In the genomic region with DNA sequence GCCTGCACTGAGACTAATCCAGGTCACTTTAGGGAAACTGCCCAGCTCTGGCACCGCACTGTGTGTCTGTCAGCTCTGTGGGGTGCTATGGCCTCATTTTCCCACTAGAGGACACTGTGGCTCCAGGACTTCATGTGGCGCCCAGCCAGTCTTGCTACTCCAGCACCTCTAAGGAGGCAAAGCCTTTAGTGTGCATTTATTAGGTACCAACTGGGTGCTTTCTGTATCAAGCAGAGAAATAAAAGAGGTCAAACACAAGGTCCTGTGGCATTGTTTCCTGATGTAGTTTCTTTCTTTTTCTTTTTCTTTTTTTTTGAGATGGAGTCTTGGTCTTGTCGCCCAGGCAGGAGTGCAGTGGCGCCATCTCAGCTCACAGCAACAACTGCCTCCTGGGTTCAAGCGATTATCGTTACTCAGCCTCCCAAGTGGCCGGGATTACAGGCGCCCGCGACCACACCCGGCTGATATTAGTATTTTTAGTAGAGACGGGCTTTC, we compare ENCODE assay signal across 8 cellular contexts. TPM values are rescaled to one million over a fixed set of nuclear protein-coding genes. Genes with fewer than 3 reads are reported as not detected.
DNase-seq lines count a peak whose midpoint lies in the region; ATAC-seq and TF ChIP-seq lines count a peak whose summit lies in the region.

No MANE protein-coding gene starts in this region.

- DNase-seq in CMK (ENCODE audit: low read depth) (peak; percentile 59), NOMO-1 (lab: John Stamatoyannopoulos, UW; ENCODE audit: unreplicated experiment in 2 of 2) (peak; percentile 49 to 70), endothelial cell (ENCODE audit: low spot score) (peak; percentile 83), midbrain (lab: John Stamatoyannopoulos, UW) (peak; percentile 78)
- peak; percentile 25 to 39 for DNase-seq in activated CD8-positive, alpha-beta memory T cell treated with anti-CD3 and anti-CD28 coated beads for 4 hours (ENCODE audit: low read depth in 2 of 2)
- peak; percentile 58 for DNase-seq in stimulated activated CD8-positive, alpha-beta memory T cell treated with anti-CD3 and anti-CD28 coated beads, Interleukin-4, amount 100 ng/mL, for 24 hours (ENCODE audit: low read depth)

- H3K36me3 Mint-ChIP-seq in endothelial cell (ENCODE audit: low read depth, unreplicated experiment) = no peaks in the 10 kb centered on the region

- peaks cover 1% of the 10 kb centered on the region for H3K4me1 Mint-ChIP-seq in endothelial cell (ENCODE audit: unreplicated experiment)

- no peak overlapping the region for H3K4me3 Mint-ChIP-seq in endothelial cell (ENCODE audit: unreplicated experiment)

- H3K27ac Mint-ChIP-seq in endothelial cell (ENCODE audit: unreplicated experiment) = no peak overlapping the region

- no peaks in the 10 kb centered on the region for H3K9me3 Mint-ChIP-seq in endothelial cell (ENCODE audit: unreplicated experiment)

- H3K27me3 Mint-ChIP-seq in endothelial cell (ENCODE audit: unreplicated experiment) = no peaks in the 10 kb centered on the region

- ATAC-seq in HG02763 (IDR thresholded peaks at IDR 0.05; ENCODE audit: unreplicated experiment) = peak; percentile 51
- no peak for ATAC-seq in HG03025 (IDR thresholded peaks at IDR 0.05; ENCODE audit: low FRiP score, unreplicated experiment)

- TF ChIP-seq CTCF in endothelial cell (IDR thresholded peaks at IDR 0.05; ENCODE audit: unreplicated experiment) = peak; percentile 85

RNA-seq across cellular contexts. Expression of a gene that starts 12.5 kb away (rescaled TPM):
- total RNA-seq in endothelial cell (ENCODE audit: unreplicated experiment) = 1.7 TPM

Comparison
In these comparisons a context has a peak if more than half of its experiments do, and no peak if none do; other contexts are left out.
1. DNase-seq: peak in every context shown above with its lines; median percentile 83 in endothelial cell; 78 in midbrain; 60 in NOMO-1; 59 in CMK; 58 in stimulated activated CD8-positive, alpha-beta memory T cell treated with anti-CD3 and anti-CD28 coated beads, Interleukin-4, amount 100 ng/mL, for 24 hours; 32 in activated CD8-positive, alpha-beta memory T cell treated with anti-CD3 and anti-CD28 coated beads for 4 hours.